ENCODE assay signal across 25 cellular contexts in the genomic region with DNA sequence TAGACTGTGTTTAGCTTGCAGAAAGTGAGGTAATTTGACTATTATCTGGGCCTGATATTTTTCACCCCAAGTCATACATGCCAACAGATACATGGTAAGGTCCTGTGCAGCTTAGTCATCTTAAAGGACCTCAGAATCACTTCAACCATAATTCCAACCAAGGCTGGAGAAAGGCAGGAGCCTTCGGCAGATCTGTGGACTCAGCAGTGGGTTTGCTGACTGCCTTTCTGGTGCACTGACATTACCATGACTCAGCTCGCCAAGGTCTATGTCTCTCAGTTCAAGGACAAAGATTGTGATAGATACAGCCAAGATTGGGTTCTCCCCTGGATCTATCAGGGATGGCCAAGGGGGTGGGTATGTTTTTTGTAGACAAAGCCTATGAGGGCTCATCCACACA. TPM values are rescaled to one million over a fixed set of nuclear protein-coding genes. Genes with fewer than 3 reads are reported as not detected.
"Had no signal": no experiment of that assay in that cellular context is flagged by ENCODE, and none has a peak within 500 bp of the region (broad histone marks: within the 10 kb centered on the region; RNA-seq: fewer than 3 reads in every experiment).

No MANE protein-coding gene starts in this region.

- H3K4me3 ChIP-seq: body of pancreas, cardiac muscle cell, colonic mucosa, esophagus squamous epithelium, left ventricle myocardium inferior, ovary, vagina had no signal

- H3K4me1 ChIP-seq: body of pancreas, colonic mucosa, vagina had no signal

- H3K27me3 ChIP-seq: body of pancreas, cardiac muscle cell, colonic mucosa, neutrophil, ovary, vagina had no signal

- H3K36me3 ChIP-seq: cardiac muscle cell, colonic mucosa, esophagus squamous epithelium, left ventricle myocardium inferior, neutrophil, ovary, vagina, WERI-Rb-1 had no signal

- DNase-seq: activated CD4-positive, alpha-beta memory T cell treated with anti-CD3 and anti-CD28 coated beads, Interleukin-2, amount 10 ng/mL, durations not matched to agents 7 days and 5 days; activated CD4-positive, alpha-beta T cell treated with anti-CD3 and anti-CD28 coated beads, Interleukin-2, amount 10 ng/mL, durations not matched to agents 24 days and 14 days; activated CD8-positive, alpha-beta memory T cell treated with anti-CD3 and anti-CD28 coated beads, Interleukin-2, amount 50 U/mL, for 48 hours; activated naive CD4-positive, alpha-beta T cell; activated T-cell treated with anti-CD3 and anti-CD28 coated beads, Interleukin-2, amount 50 U/mL, for 24 hours; body of pancreas; cerebellar nuclear complex; colonic mucosa; effector CD8-positive, alpha-beta T cell; esophagus squamous epithelium; islet precursor cell; left ventricle myocardium inferior; ovary; small intestine; stimulated activated CD4-positive, alpha-beta T cell treated with anti-CD3 and anti-CD28 coated beads, Interleukin-4, amount 100 ng/mL, for 4 hours; stimulated activated CD8-positive, alpha-beta memory T cell treated with anti-CD3 and anti-CD28 coated beads, Interleukin-4, amount 100 ng/mL, for 48 hours; stimulated activated naive CD8-positive, alpha-beta T cell treated with anti-CD3 and anti-CD28 coated beads, Interleukin-15, amount 100 ng/mL, for 72 hours; substantia nigra; T-helper 17 cell; T1000; WERI-Rb-1 had no signal

- H3K27ac ChIP-seq: body of pancreas, cardiac muscle cell, colonic mucosa, epithelial cell of prostate, esophagus squamous epithelium, left ventricle myocardium inferior, neutrophil, ovary, vagina, WERI-Rb-1 had no signal

- H3K9me3 ChIP-seq: body of pancreas, colonic mucosa, esophagus squamous epithelium, left ventricle myocardium inferior, neutrophil, ovary, vagina had no signal

RNA-seq across cellular contexts. Expression of gene LYZL4, which starts 32.7 kb away (rescaled TPM):
- polyA plus RNA-seq: ovary, small intestine had no signal
